In genomic region chr14:51328089-51328941, GRCh38 we compare ENCODE assay signal across 9 cellular contexts.
DNase-seq lines count a peak whose midpoint lies in the region; ATAC-seq and TF ChIP-seq lines count a peak whose summit lies in the region.
"Had no signal": no experiment of that assay in that cellular context is flagged by ENCODE, and none has a peak within 500 bp of the region (broad histone marks: within the 10 kb centered on the region; RNA-seq: fewer than 3 reads in every experiment).

No MANE protein-coding gene starts in this region.

- CTCF ChIA-PET in A673 (lab: Charles Lee) = no interaction called here

- no TSS peak for BruUV-seq in A673 (replicated peaks; lab: Mats Ljungman, UMichigan)

- H3K4me3 ChIP-seq in fibroblast of lung (replicated peaks in 1 of 4; ENCODE audit: control extremely low read depth in 1 of 4, insufficient read depth in 1 of 4, low read depth in 3 of 4, low read length in 4 of 4) = peak overlapping the region in 1 of 4 experiments; percentile 3
- no peak overlapping the region for H3K4me3 ChIP-seq in skeletal muscle cell (ENCODE audit: low read depth, low read length)
- no peak overlapping the region for H3K4me3 ChIP-seq in effector memory CD4-positive, alpha-beta T cell (ENCODE audit: insufficient read depth, low read depth, low read length, poor library complexity, severe bottlenecking)
- no peak overlapping the region for H3K4me3 ChIP-seq in A673 (ENCODE audit: low read depth, low read length, poor library complexity, severe bottlenecking)

- H3K36me3 ChIP-seq in fibroblast of lung (ENCODE audit: control insufficient read depth, insufficient read depth, low read length) = no peaks in the 10 kb centered on the region
- H3K36me3 ChIP-seq in effector memory CD4-positive, alpha-beta T cell (ENCODE audit: control insufficient read depth, insufficient read depth, low read length) = no peaks in the 10 kb centered on the region
- H3K36me3 ChIP-seq in A673 (ENCODE audit: insufficient read depth, low read length, poor library complexity, severe bottlenecking) = no peaks in the 10 kb centered on the region

- H3K27me3 ChIP-seq in fibroblast of lung (ENCODE audit: control insufficient read depth, insufficient read depth, low read length) (no peaks in the 10 kb centered on the region), A673 (replicated peaks; ENCODE audit: insufficient read depth, low read depth, low read length, poor library complexity) (no peaks in the 10 kb centered on the region)
- no peaks in the 10 kb centered on the region for H3K27me3 ChIP-seq in effector memory CD4-positive, alpha-beta T cell (replicated peaks; ENCODE audit: control insufficient read depth, insufficient read depth, low read length, poor library complexity, severe bottlenecking)

- no peaks in the 10 kb centered on the region for H3K79me2 ChIP-seq in fibroblast of lung (ENCODE audit: control insufficient read depth, insufficient read depth, low read length)

- H3K9me3 ChIP-seq in fibroblast of lung (ENCODE audit: control insufficient read depth, insufficient read depth, low read depth, low read length) = no peaks in the 10 kb centered on the region
- no peaks in the 10 kb centered on the region for H3K9me3 ChIP-seq in effector memory CD4-positive, alpha-beta T cell (ENCODE audit: control insufficient read depth, low read length)
- no peaks in the 10 kb centered on the region for H3K9me3 ChIP-seq in A673 (ENCODE audit: low read depth, low read length, poor library complexity, severe bottlenecking)

- ATAC-seq in HG03196 (IDR thresholded peaks at IDR 0.05; ENCODE audit: unreplicated experiment) = no peak

- intact Hi-C loops in A673 (cut with micrococcal nuclease; ENCODE audit: unreplicated experiment) = no loop called here

- H3K4me2 ChIP-seq in fibroblast of lung (ENCODE audit: extremely low read depth, insufficient read depth, low read length) = peak overlapping the region; percentile 51

- POLR2A ChIA-PET in A673 (lab: Charles Lee; ENCODE audit: low non-redundant PET) = no interaction called here

- H3K27ac ChIP-seq in fibroblast of lung (ENCODE audit: insufficient read depth, low read length) = no peak overlapping the region
- no peak overlapping the region for H3K27ac ChIP-seq in effector memory CD4-positive, alpha-beta T cell (ENCODE audit: insufficient read depth, low read length, poor library complexity, severe bottlenecking)
- no peak overlapping the region for H3K27ac ChIP-seq in A673 (ENCODE audit: low read depth, low read length, poor library complexity, severe bottlenecking)
- H3K27ac ChIP-seq: VCaP had no signal

- peak; percentile 7 for DNase-seq in ELF-1 (ENCODE audit: low read depth, low spot score)
- DNase-seq in SHP77 treated with DMSO at 0.1 percent for 48 hours (lab: John Stamatoyannopoulos, UW) = peak; percentile 22
- peak; percentile 58 to 83 for DNase-seq in fibroblast of lung (ENCODE audit: low read depth in 2 of 2)
- DNase-seq in skeletal muscle cell (ENCODE audit: low read depth) = peak; percentile 48
- DNase-seq in effector memory CD4-positive, alpha-beta T cell = no peak
- DNase-seq in mucosa of gallbladder (ENCODE audit: low spot score) = no peak
- DNase-seq in A673 (ENCODE audit: low spot score) = no peak

- TF ChIP-seq CTCF in fibroblast of lung (conservative IDR thresholded peaks at IDR 0.05 in 1 of 2, IDR thresholded peaks at IDR 0.05 in 1 of 2; ENCODE audit: low read depth in 1 of 2, low read length in 2 of 2) (no peak), A673 (conservative IDR thresholded peaks at IDR 0.05; ENCODE audit: low read depth, low read length) (no peak)

- H2AFZ ChIP-seq in fibroblast of lung (ENCODE audit: low read length) = peak overlapping the region; percentile 27

- H3K4me1 ChIP-seq in fibroblast of lung (ENCODE audit: control insufficient read depth, extremely low read depth, insufficient read depth, low read length) (peaks cover 19% of the 10 kb centered on the region), A673 (ENCODE audit: insufficient read depth, low read length, poor library complexity, severe bottlenecking) (no peaks in the 10 kb centered on the region)
- H3K4me1 ChIP-seq in effector memory CD4-positive, alpha-beta T cell (ENCODE audit: control insufficient read depth, insufficient read depth, low read length, poor library complexity, severe bottlenecking) = no peaks in the 10 kb centered on the region

- no peak overlapping the region for H3K9ac ChIP-seq in fibroblast of lung (ENCODE audit: insufficient read depth, low read length)

- H4K20me1 ChIP-seq in fibroblast of lung (ENCODE audit: control insufficient read depth, extremely low read depth, insufficient read depth, low read length) = no peaks in the 10 kb centered on the region

Comparison
In these comparisons a context has a peak if more than half of its experiments do, and no peak if none do; other contexts are left out.
1. DNase-seq: peak in ELF-1 (single experiment), SHP77 treated with DMSO at 0.1 percent for 48 hours (single experiment), fibroblast of lung (2 of 2) and skeletal muscle cell (single experiment); none in effector memory CD4-positive, alpha-beta T cell (0 of 3), mucosa of gallbladder (single experiment) and A673 (single experiment).